In genomic region chr14:61713724-61714437, GRCh38 we compare ENCODE assay signal across 1 cellular context.
TF ChIP-seq lines count a peak whose summit lies in the region.

No MANE protein-coding gene starts in this region.

TF ChIP-seq in A549, 52 proteins besides CTCF, POLR2A, EP300 and RAD21 (continued from another document):
- TF ChIP-seq, protein P1, sequence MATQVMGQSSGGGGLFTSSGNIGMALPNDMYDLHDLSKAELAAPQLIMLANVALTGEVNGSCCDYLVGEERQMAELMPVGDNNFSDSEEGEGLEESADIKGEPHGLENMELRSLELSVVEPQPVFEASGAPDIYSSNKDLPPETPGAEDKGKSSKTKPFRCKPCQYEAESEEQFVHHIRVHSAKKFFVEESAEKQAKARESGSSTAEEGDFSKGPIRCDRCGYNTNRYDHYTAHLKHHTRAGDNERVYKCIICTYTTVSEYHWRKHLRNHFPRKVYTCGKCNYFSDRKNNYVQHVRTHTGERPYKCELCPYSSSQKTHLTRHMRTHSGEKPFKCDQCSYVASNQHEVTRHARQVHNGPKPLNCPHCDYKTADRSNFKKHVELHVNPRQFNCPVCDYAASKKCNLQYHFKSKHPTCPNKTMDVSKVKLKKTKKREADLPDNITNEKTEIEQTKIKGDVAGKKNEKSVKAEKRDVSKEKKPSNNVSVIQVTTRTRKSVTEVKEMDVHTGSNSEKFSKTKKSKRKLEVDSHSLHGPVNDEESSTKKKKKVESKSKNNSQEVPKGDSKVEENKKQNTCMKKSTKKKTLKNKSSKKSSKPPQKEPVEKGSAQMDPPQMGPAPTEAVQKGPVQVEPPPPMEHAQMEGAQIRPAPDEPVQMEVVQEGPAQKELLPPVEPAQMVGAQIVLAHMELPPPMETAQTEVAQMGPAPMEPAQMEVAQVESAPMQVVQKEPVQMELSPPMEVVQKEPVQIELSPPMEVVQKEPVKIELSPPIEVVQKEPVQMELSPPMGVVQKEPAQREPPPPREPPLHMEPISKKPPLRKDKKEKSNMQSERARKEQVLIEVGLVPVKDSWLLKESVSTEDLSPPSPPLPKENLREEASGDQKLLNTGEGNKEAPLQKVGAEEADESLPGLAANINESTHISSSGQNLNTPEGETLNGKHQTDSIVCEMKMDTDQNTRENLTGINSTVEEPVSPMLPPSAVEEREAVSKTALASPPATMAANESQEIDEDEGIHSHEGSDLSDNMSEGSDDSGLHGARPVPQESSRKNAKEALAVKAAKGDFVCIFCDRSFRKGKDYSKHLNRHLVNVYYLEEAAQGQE (IDR thresholded peaks at IDR 0.05), result no peak
- TF ChIP-seq, protein P2, sequence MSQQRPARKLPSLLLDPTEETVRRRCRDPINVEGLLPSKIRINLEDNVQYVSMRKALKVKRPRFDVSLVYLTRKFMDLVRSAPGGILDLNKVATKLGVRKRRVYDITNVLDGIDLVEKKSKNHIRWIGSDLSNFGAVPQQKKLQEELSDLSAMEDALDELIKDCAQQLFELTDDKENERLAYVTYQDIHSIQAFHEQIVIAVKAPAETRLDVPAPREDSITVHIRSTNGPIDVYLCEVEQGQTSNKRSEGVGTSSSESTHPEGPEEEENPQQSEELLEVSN (IDR thresholded peaks at IDR 0.05; ENCODE audit: borderline replicate concordance, low read depth), result no peak
- TF ChIP-seq PHF8 (IDR thresholded peaks at IDR 0.05; ENCODE audit: borderline replicate concordance, low read depth) (no peak), ESRRA (IDR thresholded peaks at IDR 0.05; ENCODE audit: borderline replicate concordance, low read length) (no peak), CHD2 (IDR thresholded peaks at IDR 0.05; ENCODE audit: low read length, partially characterized antibody) (no peak), KDM1A (IDR thresholded peaks at IDR 0.05; ENCODE audit: low read depth) (no peak)
